Comparison of ENCODE assay signal across 22 cellular contexts in genomic region chr13:111573801-111574200, GRCh38.
"Had no signal": no experiment of that assay in that cellular context is flagged by ENCODE, and none has a peak within 500 bp of the region (broad histone marks: within the 10 kb centered on the region; RNA-seq: fewer than 3 reads in every experiment).

No MANE protein-coding gene starts in this region.

- H3K27me3 ChIP-seq: dorsolateral prefrontal cortex, neutrophil, suprapubic skin, thyroid gland, uterus had no signal

- H3K27ac ChIP-seq: dorsolateral prefrontal cortex, heart left ventricle, neutrophil, suprapubic skin, thyroid gland, uterus had no signal

- H3K4me1 ChIP-seq: heart left ventricle, suprapubic skin, thyroid gland, uterus had no signal

- H3K36me3 ChIP-seq: heart left ventricle, neutrophil, suprapubic skin, thyroid gland, uterus had no signal

- H3K4me3 Mint-ChIP-seq: naive B cell; nephron progenitor cell; stimulated activated effector memory CD8-positive, alpha-beta T cell treated with anti-CD3 and anti-CD28 coated beads, Interleukin-12 subunit alpha, Interleukin-12 subunit beta, amount 100 ng/mL, for 72 hours; type B pancreatic cell had no signal

- H3K27ac Mint-ChIP-seq: nephron progenitor cell; stimulated activated effector memory CD8-positive, alpha-beta T cell treated with anti-CD3 and anti-CD28 coated beads, Interleukin-12 subunit alpha, Interleukin-12 subunit beta, amount 100 ng/mL, for 72 hours; type B pancreatic cell had no signal

- H3K4me3 ChIP-seq: dorsolateral prefrontal cortex, heart left ventricle, lung, smooth muscle cell, suprapubic skin, thyroid gland, uterus had no signal

- ATAC-seq: heart left ventricle; left ventricle myocardium superior; stimulated activated effector memory CD8-positive, alpha-beta T cell treated with anti-CD3 and anti-CD28 coated beads, Interleukin-12 subunit alpha, Interleukin-12 subunit beta, amount 100 ng/mL, for 72 hours; stimulated activated naive CD8-positive, alpha-beta T cell treated with anti-CD3 and anti-CD28 coated beads, Interleukin-15, Interleukin-2, amounts not matched to agents 100 U/mL and 50 U/mL, for 24 hours had no signal

- H3K4me2 ChIP-seq: smooth muscle cell had no signal

- H3K4me1 Mint-ChIP-seq: naive B cell; stimulated activated effector memory CD8-positive, alpha-beta T cell treated with anti-CD3 and anti-CD28 coated beads, Interleukin-12 subunit alpha, Interleukin-12 subunit beta, amount 100 ng/mL, for 72 hours had no signal

- H3K27me3 Mint-ChIP-seq: naive B cell, type B pancreatic cell had no signal

- H3K36me3 Mint-ChIP-seq: stimulated activated effector memory CD8-positive, alpha-beta T cell treated with anti-CD3 and anti-CD28 coated beads, Interleukin-12 subunit alpha, Interleukin-12 subunit beta, amount 100 ng/mL, for 72 hours had no signal

- H3K9me3 ChIP-seq: neutrophil, thyroid gland, uterus had no signal

- DNase-seq: cortex of kidney; dorsolateral prefrontal cortex; effector CD8-positive, alpha-beta T cell; foreskin melanocyte; heart left ventricle; hippocampal formation; left ventricle myocardium superior; mesenchymal stem cell; midbrain; naive B cell; nephron progenitor cell; stimulated activated CD4-positive, alpha-beta T cell treated with anti-CD3 and anti-CD28 coated beads, Interleukin-4, amount 100 ng/mL, for 1 hour; stimulated activated CD8-positive, alpha-beta memory T cell treated with anti-CD3 and anti-CD28 coated beads, Interleukin-4, amount 100 ng/mL, for 48 hours; stimulated activated naive CD8-positive, alpha-beta T cell treated with anti-CD3 and anti-CD28 coated beads, Interleukin-15, Interleukin-2, amounts not matched to agents 100 U/mL and 50 U/mL, for 24 hours; thyroid gland; uterus had no signal
